ENCODE assay signal across 1 cellular context in the genomic region with DNA sequence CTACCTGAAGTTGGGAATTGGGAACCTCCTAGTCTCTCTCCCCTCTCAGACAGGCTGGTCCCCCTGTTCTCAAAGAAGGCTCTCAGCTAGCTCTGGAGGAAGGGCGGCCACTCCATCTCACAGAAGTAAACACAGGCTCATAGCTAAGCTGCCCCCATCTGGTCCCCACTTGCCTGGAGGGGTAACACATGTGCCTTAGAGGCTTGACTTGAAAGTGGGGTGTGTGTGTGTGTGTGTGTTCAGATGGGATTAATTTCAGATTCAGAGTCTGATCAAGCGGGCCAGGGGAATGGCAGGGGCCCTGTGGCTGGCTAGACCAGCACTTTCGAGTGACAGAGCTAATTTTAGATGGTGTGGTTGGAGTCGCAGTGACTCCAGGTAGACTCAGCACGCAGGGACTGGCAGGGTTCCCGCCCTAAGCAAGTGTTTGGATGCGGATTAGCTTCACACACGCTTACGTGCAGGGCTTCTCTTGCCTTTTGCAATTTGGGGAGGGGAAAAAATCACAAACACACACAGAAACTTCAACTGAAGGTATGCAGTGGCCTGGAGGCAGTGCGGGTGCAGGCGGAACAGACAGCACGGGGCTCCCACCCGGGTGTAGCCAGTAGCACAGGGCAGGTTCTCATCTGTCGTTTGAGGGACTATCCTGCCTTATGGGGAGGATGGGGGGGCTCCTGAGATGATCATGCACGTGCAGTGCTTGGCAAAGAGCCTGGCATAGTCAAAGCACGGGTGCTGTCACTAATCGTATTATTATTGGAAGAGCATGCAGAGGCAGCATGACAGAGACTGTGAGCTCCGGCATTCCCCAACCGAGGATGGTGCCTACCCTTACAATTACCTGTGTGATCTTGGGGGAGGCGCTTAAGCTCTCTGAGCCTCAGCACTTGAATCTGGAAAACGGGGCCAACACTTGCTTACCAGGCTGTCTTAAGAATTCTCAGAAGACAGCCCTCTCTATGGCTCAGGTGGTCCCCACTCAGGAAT.
TF ChIP-seq lines count a peak whose summit lies in the region.

No MANE protein-coding gene starts in this region.

TF ChIP-seq in WTC11, 78 proteins besides CTCF, POLR2A, EP300 and RAD21 (continued from another document):
- TF ChIP-seq, protein P1, sequence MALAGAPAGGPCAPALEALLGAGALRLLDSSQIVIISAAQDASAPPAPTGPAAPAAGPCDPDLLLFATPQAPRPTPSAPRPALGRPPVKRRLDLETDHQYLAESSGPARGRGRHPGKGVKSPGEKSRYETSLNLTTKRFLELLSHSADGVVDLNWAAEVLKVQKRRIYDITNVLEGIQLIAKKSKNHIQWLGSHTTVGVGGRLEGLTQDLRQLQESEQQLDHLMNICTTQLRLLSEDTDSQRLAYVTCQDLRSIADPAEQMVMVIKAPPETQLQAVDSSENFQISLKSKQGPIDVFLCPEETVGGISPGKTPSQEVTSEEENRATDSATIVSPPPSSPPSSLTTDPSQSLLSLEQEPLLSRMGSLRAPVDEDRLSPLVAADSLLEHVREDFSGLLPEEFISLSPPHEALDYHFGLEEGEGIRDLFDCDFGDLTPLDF (CRISPR knock-in tag; IDR thresholded peaks at IDR 0.05) = no peak
- no peak for TF ChIP-seq NFE2L1 (CRISPR knock-in tag; IDR thresholded peaks at IDR 0.05)
- TF ChIP-seq ERG (CRISPR knock-in tag; IDR thresholded peaks at IDR 0.05) = no peak
- TF ChIP-seq ETV6 (CRISPR knock-in tag; IDR thresholded peaks at IDR 0.05) = no peak
- TF ChIP-seq, protein P2, sequence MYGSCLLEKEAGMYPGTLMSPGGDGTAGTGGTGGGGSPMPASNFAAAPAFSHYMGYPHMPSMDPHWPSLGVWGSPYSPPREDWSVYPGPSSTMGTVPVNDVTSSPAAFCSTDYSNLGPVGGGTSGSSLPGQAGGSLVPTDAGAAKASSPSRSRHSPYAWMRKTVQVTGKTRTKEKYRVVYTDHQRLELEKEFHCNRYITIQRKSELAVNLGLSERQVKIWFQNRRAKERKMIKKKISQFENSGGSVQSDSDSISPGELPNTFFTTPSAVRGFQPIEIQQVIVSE (CRISPR knock-in tag; IDR thresholded peaks at IDR 0.05; ENCODE audit: borderline replicate concordance) = no peak
- no peak for TF ChIP-seq ZNF232 (CRISPR knock-in tag; IDR thresholded peaks at IDR 0.05)
- TF ChIP-seq GRHL2 (CRISPR knock-in tag; IDR thresholded peaks at IDR 0.05; ENCODE audit: insufficient replicate concordance, severe bottlenecking) = no peak
- no peak for TF ChIP-seq USF2 (CRISPR knock-in tag; IDR thresholded peaks at IDR 0.05)
- TF ChIP-seq TP53 (CRISPR knock-in tag; IDR thresholded peaks at IDR 0.05) = no peak
